Comparison of ENCODE assay signal across 29 cellular contexts in genomic region chr18:71022389-71022788, GRCh38.
"Had no signal": no experiment of that assay in that cellular context is flagged by ENCODE, and none has a peak within 500 bp of the region (broad histone marks: within the 10 kb centered on the region; RNA-seq: fewer than 3 reads in every experiment).

No MANE protein-coding gene starts in this region.

- ATAC-seq: stimulated activated effector memory CD8-positive, alpha-beta T cell treated with anti-CD3 and anti-CD28 coated beads, Interleukin-12 subunit alpha, Interleukin-12 subunit beta, amount 100 ng/mL, for 72 hours; stimulated activated memory B cell treated with anti-CD40 and anti-IgM and Interleukin-4, amounts not matched to agents 10 μg/mL and 1 μg/mL and 100 μg/mL, for 72 hours; stimulated activated naive B cell treated with anti-CD40 and anti-IgM and Interleukin-4, amounts not matched to agents 10 μg/mL and 1 μg/mL and 100 μg/mL, for 72 hours; stimulated activated naive CD8-positive, alpha-beta T cell treated with anti-CD3 and anti-CD28 coated beads, Interleukin-15, amount 100 ng/mL, for 72 hours; stimulated activated naive CD8-positive, alpha-beta T cell treated with anti-CD3 and anti-CD28 coated beads, Interleukin-15, Interleukin-2, amounts not matched to agents 100 U/mL and 50 U/mL, for 24 hours; upper lobe of right lung had no signal

- DNase-seq: stimulated activated CD4-positive, alpha-beta T cell treated with anti-CD3 and anti-CD28 coated beads, Interleukin-2, amount 100 ng/mL, for 48 hours; stimulated activated CD4-positive, alpha-beta T cell treated with anti-CD3 and anti-CD28 coated beads, Interleukin-4, amount 100 ng/mL, for 1 hour; stimulated activated CD4-positive, alpha-beta T cell treated with anti-CD3 and anti-CD28 coated beads, Interleukin-4, amount 100 ng/mL, for 24 hours; stimulated activated CD4-positive, alpha-beta T cell treated with anti-CD3 and anti-CD28 coated beads, Interleukin-4, amount 100 ng/mL, for 4 hours; stimulated activated CD8-positive, alpha-beta memory T cell treated with anti-CD3 and anti-CD28 coated beads, Interleukin-4, amount 100 ng/mL, for 48 hours; stimulated activated naive B cell treated with anti-CD40 and anti-IgM and Interleukin-4, amounts not matched to agents 10 μg/mL and 1 μg/mL and 100 μg/mL, for 72 hours; stimulated activated naive CD4-positive, alpha-beta T cell; stimulated activated naive CD4-positive, alpha-beta T cell treated with Interleukin-2 at 50 U/mL for 16 hours; stimulated activated naive CD8-positive, alpha-beta T cell treated with anti-CD3 and anti-CD28 coated beads, Interleukin-15, amount 100 ng/mL, for 72 hours; stimulated activated naive CD8-positive, alpha-beta T cell treated with anti-CD3 and anti-CD28 coated beads, Interleukin-15, Interleukin-2, amounts not matched to agents 100 U/mL and 50 U/mL, for 24 hours; stomach; substantia nigra; testis; thyroid gland; tibial artery; transverse colon; trophoblast cell; upper lobe of left lung; upper lobe of right lung; uterus had no signal

- H3K9me3 ChIP-seq: testis, thoracic aorta, thyroid gland, tibial artery, tibial nerve, upper lobe of left lung, upper lobe of right lung, uterus, vagina had no signal

- FAIRE-seq: urothelium cell line had no signal

- H3K27ac Mint-ChIP-seq: stimulated activated effector memory CD8-positive, alpha-beta T cell treated with anti-CD3 and anti-CD28 coated beads, Interleukin-12 subunit alpha, Interleukin-12 subunit beta, amount 100 ng/mL, for 72 hours; stimulated activated memory B cell treated with anti-CD40 and anti-IgM and Interleukin-4, amounts not matched to agents 10 μg/mL and 1 μg/mL and 100 μg/mL, for 72 hours; stimulated activated naive B cell treated with anti-CD40 and anti-IgM and Interleukin-4, amounts not matched to agents 10 μg/mL and 1 μg/mL and 100 μg/mL, for 72 hours; stimulated activated naive CD8-positive, alpha-beta T cell treated with anti-CD3 and anti-CD28 coated beads, Interleukin-15, amount 100 ng/mL, for 72 hours; stimulated activated naive CD8-positive, alpha-beta T cell treated with anti-CD3 and anti-CD28 coated beads, Interleukin-15, Interleukin-2, amounts not matched to agents 100 ng/mL and 50 ng/mL, for 24 hours; type B pancreatic cell had no signal

- H3K36me3 ChIP-seq: stomach, suprapubic skin, thoracic aorta, thyroid gland, tibial artery, tibial nerve, transverse colon, upper lobe of left lung, upper lobe of right lung, uterus, vagina had no signal

- H3K4me1 Mint-ChIP-seq: stimulated activated effector memory CD8-positive, alpha-beta T cell treated with anti-CD3 and anti-CD28 coated beads, Interleukin-12 subunit alpha, Interleukin-12 subunit beta, amount 100 ng/mL, for 72 hours; stimulated activated memory B cell treated with anti-CD40 and anti-IgM and Interleukin-4, amounts not matched to agents 10 μg/mL and 1 μg/mL and 100 μg/mL, for 72 hours; stimulated activated naive B cell treated with anti-CD40 and anti-IgM and Interleukin-4, amounts not matched to agents 10 μg/mL and 1 μg/mL and 100 μg/mL, for 72 hours; stimulated activated naive CD8-positive, alpha-beta T cell treated with anti-CD3 and anti-CD28 coated beads, Interleukin-15, amount 100 ng/mL, for 72 hours had no signal

- H3K27me3 ChIP-seq: stomach, suprapubic skin, testis, thyroid gland, tibial artery, tibial nerve, transverse colon, upper lobe of left lung, upper lobe of right lung, uterus, vagina had no signal

- H3K27ac ChIP-seq: stomach, suprapubic skin, testis, thoracic aorta, thyroid gland, tibial artery, tibial nerve, transverse colon, upper lobe of left lung, upper lobe of right lung, uterus, vagina had no signal

- H3K27me3 Mint-ChIP-seq: stimulated activated memory B cell treated with anti-CD40 and anti-IgM and Interleukin-4, amounts not matched to agents 10 μg/mL and 1 μg/mL and 100 μg/mL, for 72 hours; stimulated activated naive B cell treated with anti-CD40 and anti-IgM and Interleukin-4, amounts not matched to agents 10 μg/mL and 1 μg/mL and 100 μg/mL, for 72 hours; stimulated activated naive CD8-positive, alpha-beta T cell treated with anti-CD3 and anti-CD28 coated beads, Interleukin-15, amount 100 ng/mL, for 72 hours; stimulated activated naive CD8-positive, alpha-beta T cell treated with anti-CD3 and anti-CD28 coated beads, Interleukin-15, Interleukin-2, amounts not matched to agents 100 ng/mL and 50 ng/mL, for 24 hours; type B pancreatic cell had no signal

- H3K4me3 Mint-ChIP-seq: stimulated activated effector memory CD8-positive, alpha-beta T cell treated with anti-CD3 and anti-CD28 coated beads, Interleukin-12 subunit alpha, Interleukin-12 subunit beta, amount 100 ng/mL, for 72 hours; stimulated activated memory B cell treated with anti-CD40 and anti-IgM and Interleukin-4, amounts not matched to agents 10 μg/mL and 1 μg/mL and 100 μg/mL, for 72 hours; stimulated activated naive B cell treated with anti-CD40 and anti-IgM and Interleukin-4, amounts not matched to agents 10 μg/mL and 1 μg/mL and 100 μg/mL, for 72 hours; stimulated activated naive CD8-positive, alpha-beta T cell treated with anti-CD3 and anti-CD28 coated beads, Interleukin-15, amount 100 ng/mL, for 72 hours; stimulated activated naive CD8-positive, alpha-beta T cell treated with anti-CD3 and anti-CD28 coated beads, Interleukin-15, Interleukin-2, amounts not matched to agents 100 ng/mL and 50 ng/mL, for 24 hours; type B pancreatic cell had no signal

- H3K9me3 Mint-ChIP-seq: stimulated activated effector memory CD8-positive, alpha-beta T cell treated with anti-CD3 and anti-CD28 coated beads, Interleukin-12 subunit alpha, Interleukin-12 subunit beta, amount 100 ng/mL, for 72 hours had no signal

- H3K4me1 ChIP-seq: stomach, suprapubic skin, testis, thyroid gland, tibial artery, tibial nerve, transverse colon, upper lobe of left lung, upper lobe of right lung, uterus, vagina had no signal

- H3K36me3 Mint-ChIP-seq: stimulated activated effector memory CD8-positive, alpha-beta T cell treated with anti-CD3 and anti-CD28 coated beads, Interleukin-12 subunit alpha, Interleukin-12 subunit beta, amount 100 ng/mL, for 72 hours; stimulated activated memory B cell treated with anti-CD40 and anti-IgM and Interleukin-4, amounts not matched to agents 10 μg/mL and 1 μg/mL and 100 μg/mL, for 72 hours; stimulated activated naive B cell treated with anti-CD40 and anti-IgM and Interleukin-4, amounts not matched to agents 10 μg/mL and 1 μg/mL and 100 μg/mL, for 72 hours; type B pancreatic cell had no signal

- H3K4me3 ChIP-seq: stomach, suprapubic skin, testis, thoracic aorta, thyroid gland, tibial artery, tibial nerve, transverse colon, upper lobe of left lung, upper lobe of right lung, uterus, vagina had no signal
